ENCODE assay signal across 12 cellular contexts in genomic region chr6:148524509-148524908, GRCh38.
DNase-seq lines count a peak whose midpoint lies in the region; FAIRE-seq and TF ChIP-seq lines count a peak whose summit lies in the region.
"Had no signal": no experiment of that assay in that cellular context is flagged by ENCODE, and none has a peak within 500 bp of the region (broad histone marks: within the 10 kb centered on the region; RNA-seq: fewer than 3 reads in every experiment).

No MANE protein-coding gene starts in this region.

- no peaks in the 10 kb centered on the region for H4K20me1 ChIP-seq in astrocyte (ENCODE audit: insufficient read depth, low read length)

- peak overlapping the region; percentile 0 for H2AFZ ChIP-seq in astrocyte (ENCODE audit: low read depth, low read length)

- H3K9ac ChIP-seq in astrocyte (ENCODE audit: low read length), result peak overlapping the region; percentile 93

- TF ChIP-seq CTCF in astrocyte (IDR thresholded peaks at IDR 0.05; ENCODE audit: insufficient read depth, low read depth, low read length) (no peak), transverse colon (IDR thresholded peaks at IDR 0.05) (no peak)

- 36 to 47% methylated on average over 5 to 6 of the region's 6 CpGs for WGBS in transverse colon (ENCODE audit: low coverage in 1 of 2), 2 donors

- no peak for TF ChIP-seq EP300 in transverse colon (IDR thresholded peaks at IDR 0.05; ENCODE audit: low read depth)

- H3K4me3 Mint-ChIP-seq in activated T-cell treated with anti-CD3 and anti-CD28 coated beads, Interleukin-2, amount 50 U/mL, for 24 hours, result peak overlapping the region; percentile 28
- no peak overlapping the region for H3K4me3 Mint-ChIP-seq in astrocyte (ENCODE audit: unreplicated experiment)

- peaks cover 3% of the 10 kb centered on the region for H3K27me3 Mint-ChIP-seq in activated T-cell treated with anti-CD3 and anti-CD28 coated beads, Interleukin-2, amount 50 U/mL, for 24 hours
- H3K27me3 Mint-ChIP-seq in astrocyte (ENCODE audit: low read depth, unreplicated experiment), result no peaks in the 10 kb centered on the region

- H3K9me3 ChIP-seq in astrocyte (ENCODE audit: insufficient read depth, low read depth, low read length), result no peaks in the 10 kb centered on the region
- no peaks in the 10 kb centered on the region for H3K9me3 ChIP-seq in transverse colon
- no peaks in the 10 kb centered on the region for H3K9me3 ChIP-seq in SJCRH30 (replicated peaks)

- H3K4me3 ChIP-seq in astrocyte (ENCODE audit: insufficient read depth, low read depth, low read length) (peak overlapping the region; percentile 47), transverse colon (no peak overlapping the region), SJCRH30 (no peak overlapping the region)
- H3K4me3 ChIP-seq: GM12878 had no signal

- H3K9me3 Mint-ChIP-seq in activated T-cell treated with anti-CD3 and anti-CD28 coated beads, Interleukin-2, amount 50 U/mL, for 24 hours, result no peaks in the 10 kb centered on the region
- H3K9me3 Mint-ChIP-seq in astrocyte (ENCODE audit: unreplicated experiment), result no peaks in the 10 kb centered on the region

- H3K27ac ChIP-seq in astrocyte (ENCODE audit: low read depth, low read length) (peak overlapping the region; percentile 99), transverse colon (peak overlapping the region; percentile 60 to 79 (median 70)), SJCRH30 (no peak overlapping the region)

- H3K36me3 ChIP-seq in astrocyte (ENCODE audit: insufficient read depth, low read length) (peaks cover 8% of the 10 kb centered on the region), transverse colon (no peaks in the 10 kb centered on the region), SJCRH30 (peaks cover 73% of the 10 kb centered on the region)

- peak overlapping the region; percentile 86 for H3K4me2 ChIP-seq in astrocyte (ENCODE audit: low read length)

- DNase-seq in activated T-cell treated with anti-CD3 and anti-CD28 coated beads, Interleukin-2, amount 50 U/mL, for 24 hours, result no peak
- DNase-seq in activated T-cell treated with anti-CD3 and anti-CD28 coated beads, Interleukin-2, amount 50 U/mL, for 1 hour, result no peak
- peak; percentile 85 for DNase-seq in astrocyte (ENCODE audit: low read depth)
- DNase-seq in left kidney (ENCODE audit: low read depth, low spot score), result peak; percentile 9
- no peak for DNase-seq in transverse colon
- DNase-seq in inferior parietal cortex (ENCODE audit: extremely low spot score), result no peak
- DNase-seq in SJCRH30, result no peak
- DNase-seq in NCI-H526 treated with DMSO at 0.1 percent for 48 hours (lab: John Stamatoyannopoulos, UW), result no peak
- DNase-seq: AML-193, GOT3, NCI-H345 had no signal

- no peak for TF ChIP-seq POLR2A in transverse colon (IDR thresholded peaks at IDR 0.05)

- H3K27me3 ChIP-seq in astrocyte (ENCODE audit: insufficient read depth, low read length) (no peaks in the 10 kb centered on the region), transverse colon (no peaks in the 10 kb centered on the region), SJCRH30 (no peaks in the 10 kb centered on the region)

- in situ Hi-C loops in transverse colon (cut with MboI; ENCODE audit: low pct_ligation_motif_present in 1 of 4, low pct_unique_long_range_greater_than_20kb in 1 of 4, low sequenced_read_pairs in 3 of 4), result no loop called here

- H3K79me2 ChIP-seq in astrocyte (ENCODE audit: insufficient read depth, low read length), result no peaks in the 10 kb centered on the region

- H3K27ac Mint-ChIP-seq in activated T-cell treated with anti-CD3 and anti-CD28 coated beads, Interleukin-2, amount 50 U/mL, for 24 hours, result peak overlapping the region; percentile 87
- H3K27ac Mint-ChIP-seq in astrocyte (ENCODE audit: unreplicated experiment), result peak overlapping the region; percentile 53

- H3K4me1 ChIP-seq in astrocyte (ENCODE audit: insufficient read depth, low read length), result peaks cover 62% of the 10 kb centered on the region
- H3K4me1 ChIP-seq in transverse colon, result peaks cover 0 to 25% (median 6%) of the 10 kb centered on the region in 4 donors
- peaks cover 7% of the 10 kb centered on the region; the same call in 1 of the 2 replicates for H3K4me1 ChIP-seq in SJCRH30

- peaks cover 28% of the 10 kb centered on the region for H3K4me1 Mint-ChIP-seq in activated T-cell treated with anti-CD3 and anti-CD28 coated beads, Interleukin-2, amount 50 U/mL, for 24 hours (ENCODE audit: low read depth)
- peaks cover 44% of the 10 kb centered on the region for H3K4me1 Mint-ChIP-seq in astrocyte (ENCODE audit: low read depth, unreplicated experiment)

- no peaks in the 10 kb centered on the region for H3K36me3 Mint-ChIP-seq in activated T-cell treated with anti-CD3 and anti-CD28 coated beads, Interleukin-2, amount 50 U/mL, for 24 hours (ENCODE audit: low read depth)
- H3K36me3 Mint-ChIP-seq in astrocyte (ENCODE audit: low read depth, unreplicated experiment), result peaks cover 17% of the 10 kb centered on the region

- intact Hi-C loops in transverse colon (cut with DNase I; ENCODE audit: low total_unique reads), result no loop called here

- peak; percentile 94 for FAIRE-seq in astrocyte (lab: Jason Lieb, UNC)
- FAIRE-seq: GM12878 had no signal

Comparison
In these comparisons a context has a peak if more than half of its experiments do, and no peak if none do; other contexts are left out.
1. DNase-seq: peak in astrocyte (single experiment) and left kidney (single experiment); none in activated T-cell treated with anti-CD3 and anti-CD28 coated beads, Interleukin-2, amount 50 U/mL, for 24 hours (single experiment), activated T-cell treated with anti-CD3 and anti-CD28 coated beads, Interleukin-2, amount 50 U/mL, for 1 hour (single experiment), transverse colon (single experiment), inferior parietal cortex (single experiment), SJCRH30 (0 of 2) and NCI-H526 treated with DMSO at 0.1 percent for 48 hours (single experiment).